ENCODE assay signal across 26 cellular contexts in genomic region chr10:67477868-67478267, GRCh38.
"Had no signal": no experiment of that assay in that cellular context is flagged by ENCODE, and none has a peak within 500 bp of the region (broad histone marks: within the 10 kb centered on the region; RNA-seq: fewer than 3 reads in every experiment).

No MANE protein-coding gene starts in this region.

- H3K27me3 ChIP-seq: colonic mucosa, esophagus squamous epithelium, gastrocnemius medialis, heart right ventricle, left lung had no signal

- H3K27ac ChIP-seq: colonic mucosa, epithelial cell of prostate, esophagus squamous epithelium, gastrocnemius medialis, heart right ventricle, left lung, lower lobe of right lung had no signal

- H3K4me3 ChIP-seq: colonic mucosa, esophagus squamous epithelium, gastrocnemius medialis, heart right ventricle, left lung, lower lobe of right lung, mucosa of descending colon had no signal

- H3K36me3 ChIP-seq: colonic mucosa, esophagus squamous epithelium, gastrocnemius medialis, heart right ventricle, left lung, lower lobe of right lung had no signal

- DNase-seq: colonic mucosa; cortex of kidney; effector CD8-positive, alpha-beta T cell; effector memory CD8-positive, alpha-beta T cell; endodermal cell; erythroblast; esophagus squamous epithelium; foreskin fibroblast; foreskin melanocyte; gastrocnemius medialis; glutamatergic neuron; head of caudate nucleus; heart right ventricle; hippocampal formation; left cardiac atrium; left lung; left ventricle myocardium superior; lower lobe of right lung; mesenchymal stem cell; mucosa of descending colon; naive B cell had no signal

- ATAC-seq: effector memory CD8-positive, alpha-beta T cell; esophagus mucosa; gastrocnemius medialis; left cardiac atrium; left lung; left ventricle myocardium superior; lower lobe of right lung; mucosa of descending colon had no signal

- H3K4me1 ChIP-seq: colonic mucosa, esophagus squamous epithelium, heart right ventricle, left lung, lower lobe of right lung had no signal

- H3K9me3 ChIP-seq: colonic mucosa, gastrocnemius medialis had no signal

- FAIRE-seq: endometrium, islet of Langerhans, keratinocyte had no signal
